Comparison of ENCODE assay signal across 28 cellular contexts in genomic region chr19:5074830-5075394, GRCh38.
A peak's percentile ranks its signal among the peaks of the same experiment; 100 is the strongest.
DNase-seq lines count a peak whose midpoint lies in the region; ATAC-seq, FAIRE-seq and TF ChIP-seq lines count a peak whose summit lies in the region.
"Had no signal": no experiment of that assay in that cellular context is flagged by ENCODE, and none has a peak within 500 bp of the region (broad histone marks: within the 10 kb centered on the region; RNA-seq: fewer than 3 reads in every experiment).

No MANE protein-coding gene starts in this region.

- no peaks in the 10 kb centered on the region for H3F3A ChIP-seq in SK-N-SH (replicated peaks; ENCODE audit: insufficient read depth)

- H2BK15ac ChIP-seq in mesendoderm (replicated peaks; ENCODE audit: low read depth) = no peak overlapping the region

- peaks cover 36% of the 10 kb centered on the region for H3K4me1 Mint-ChIP-seq in CD8-positive, alpha-beta T cell (ENCODE audit: low read depth)

- H3K79me2 ChIP-seq in K562 (ENCODE audit: control insufficient read depth, insufficient read depth, low read length) (no peaks in the 10 kb centered on the region), mesendoderm (ENCODE audit: control insufficient read depth, insufficient read depth, low read length) (no peaks in the 10 kb centered on the region), SK-N-SH (ENCODE audit: insufficient read depth) (no peaks in the 10 kb centered on the region)

- CTCF ChIA-PET in CD8-positive, alpha-beta T cell (lab: Charles Lee) = interaction anchor here (1.7 kb wide), 1 partner anchor 202 kb away, joined by 3 read pairs; no protein-coding TSS in a partner anchor
- CTCF ChIA-PET in K562 (lab: Yijun Ruan, JAX; ENCODE audit: low intra/inter-chr PET ratio) = interaction anchor here (0.6 kb wide), 1 partner anchor 30 kb away, joined by 3 read pairs; no protein-coding TSS in a partner anchor
- CTCF ChIA-PET in SK-N-SH (lab: Yijun Ruan, JAX) = interaction anchor here (0.6 to 2.3 kb wide), 2 partner anchors 27 to 80 kb away, joined by 3 to 6 read pairs; no protein-coding TSS in a partner anchor

- H2AFZ ChIP-seq in K562 (ENCODE audit: low read depth, low read length) (no peak overlapping the region), SK-N-SH (ENCODE audit: low read depth) (no peak overlapping the region)

- H3K4ac ChIP-seq in mesendoderm (ENCODE audit: low read depth, low read length) = no peak overlapping the region

- no peak for TF ChIP-seq RAD21 in K562 (CRISPR knock-in tag; conservative IDR thresholded peaks at IDR 0.05 in 1 of 2, IDR thresholded peaks at IDR 0.05 in 1 of 2)
- no peak for TF ChIP-seq RAD21 in SK-N-SH (IDR thresholded peaks at IDR 0.05; ENCODE audit: low read length)

- no peak overlapping the region for H3K23ac ChIP-seq in mesendoderm (ENCODE audit: low read length)

- H3K9me2 ChIP-seq in SK-N-SH = no peaks in the 10 kb centered on the region

- no peak for ATAC-seq in CD8-positive, alpha-beta T cell
- ATAC-seq in K562 (no peak), GM21723 (IDR thresholded peaks at IDR 0.05; ENCODE audit: unreplicated experiment) (no peak), gastrocnemius medialis (no peak)
- ATAC-seq: heart right ventricle had no signal

- H3K27ac Mint-ChIP-seq in CD8-positive, alpha-beta T cell = peak overlapping the region; percentile 67
- H3K27ac Mint-ChIP-seq: activated T-cell treated with anti-CD3 and anti-CD28 coated beads, Interleukin-2, amount 50 U/mL, for 72 hours; HFFc6 had no signal

- no peaks in the 10 kb centered on the region for H3K36me3 ChIP-seq in CD8-positive, alpha-beta T cell (ENCODE audit: insufficient read depth, low read length)
- H3K36me3 ChIP-seq in HUES64 (ENCODE audit: insufficient read depth, low read length) = peaks cover 36% of the 10 kb centered on the region
- H3K36me3 ChIP-seq in K562 (ENCODE audit: control insufficient read depth, insufficient read depth, low read length) = peaks cover 34% of the 10 kb centered on the region; the same call in 1 of the 3 replicates
- no peaks in the 10 kb centered on the region for H3K36me3 ChIP-seq in mesendoderm (ENCODE audit: control insufficient read depth, insufficient read depth, low read length)
- peaks cover 4 to 35% of the 10 kb centered on the region in 2 experiments for H3K36me3 ChIP-seq in SK-N-SH (replicated peaks in 1 of 2; ENCODE audit: control insufficient read depth in 1 of 2, insufficient read depth in 2 of 2, low read length in 1 of 2)
- peaks cover 0 to 35% of the 10 kb centered on the region in 2 donors for H3K36me3 ChIP-seq in gastrocnemius medialis

- no peak for TF ChIP-seq CTCF in CD8-positive, alpha-beta T cell (IDR thresholded peaks at IDR 0.05)
- TF ChIP-seq CTCF in K562 (IDR thresholded peaks at IDR 0.05 in 2 of 3, conservative IDR thresholded peaks at IDR 0.05 in 1 of 3; ENCODE audit: insufficient read depth in 2 of 3, low read depth in 1 of 3, low read length in 3 of 3) = no peak
- no peak for TF ChIP-seq CTCF in SK-N-SH (IDR thresholded peaks at IDR 0.05)
- no peak for TF ChIP-seq CTCF in gastrocnemius medialis (IDR thresholded peaks at IDR 0.05 in 4 of 5, conservative IDR thresholded peaks at IDR 0.05 in 1 of 5)

- no peak overlapping the region for H3K4me2 ChIP-seq in K562 (ENCODE audit: insufficient read depth, low read length)
- no peak overlapping the region for H3K4me2 ChIP-seq in mesendoderm (ENCODE audit: low read length)
- no peak overlapping the region for H3K4me2 ChIP-seq in SK-N-SH

- no peaks in the 10 kb centered on the region for H3K79me1 ChIP-seq in mesendoderm (ENCODE audit: low read length)

- no peak overlapping the region for H2AK5ac ChIP-seq in mesendoderm (ENCODE audit: low read length)

- no peak overlapping the region for H2BK5ac ChIP-seq in mesendoderm (ENCODE audit: low read length)

- no peak for FAIRE-seq in K562 (lab: Jason Lieb, UNC)
- FAIRE-seq: D721Med had no signal

- H3K9me1 ChIP-seq in K562 (ENCODE audit: control insufficient read depth, insufficient read depth, low read length) = no peaks in the 10 kb centered on the region

- H4K5ac ChIP-seq in mesendoderm (ENCODE audit: low read length) = no peak overlapping the region

- in situ Hi-C loops in K562 (cut with MboI) (no loop called here), gastrocnemius medialis (cut with MboI; ENCODE audit: low sequenced_read_pairs in 4 of 4) (loop anchor here in 1 of 4 donors (25.0 kb wide), 1 partner anchor 512 kb away; no protein-coding TSS in a partner anchor)

- H3K27me3 Mint-ChIP-seq in CD8-positive, alpha-beta T cell (ENCODE audit: low read depth) = no peaks in the 10 kb centered on the region
- H3K27me3 Mint-ChIP-seq: CD4-positive, CD25-positive, alpha-beta regulatory T cell; stimulated activated naive CD8-positive, alpha-beta T cell treated with anti-CD3 and anti-CD28 coated beads, Interleukin-15, Interleukin-2, amounts not matched to agents 100 ng/mL and 50 ng/mL, for 24 hours had no signal

- H4K20me1 ChIP-seq in K562 (replicated peaks; ENCODE audit: control insufficient read depth, insufficient read depth, low read length) (no peaks in the 10 kb centered on the region; the same call in 1 of the 2 replicates), SK-N-SH (ENCODE audit: insufficient read depth) (0 out of 2 replicates have a peak, but pooled peaks cover under 1% of the 10 kb centered on the region)

- H3K27ac ChIP-seq in CD8-positive, alpha-beta T cell (ENCODE audit: low read depth, low read length) = no peak overlapping the region
- peak overlapping the region; percentile 40; the same call in 1 of the 2 replicates for H3K27ac ChIP-seq in HUES64 (ENCODE audit: low read depth, low read length)
- no peak overlapping the region for H3K27ac ChIP-seq in K562 (ENCODE audit: extremely low read depth, low read depth, low read length)
- H3K27ac ChIP-seq in mesendoderm (ENCODE audit: low read depth, low read length) = no peak overlapping the region
- no peak overlapping the region for H3K27ac ChIP-seq in SK-N-SH (ENCODE audit: low read depth in 2 of 2, low read length in 1 of 2)
- H3K27ac ChIP-seq in gastrocnemius medialis = no peak overlapping the region
- H3K27ac ChIP-seq: colonic mucosa, HL-60, neutrophil, prostate gland, SK-N-MC, vagina had no signal

- H3K4me1 ChIP-seq in CD8-positive, alpha-beta T cell (ENCODE audit: insufficient read depth, low read length) = peaks cover 19% of the 10 kb centered on the region
- H3K4me1 ChIP-seq in HUES64 (ENCODE audit: insufficient read depth, low read length) (peaks cover 10% of the 10 kb centered on the region), K562 (replicated peaks in 1 of 2; ENCODE audit: control insufficient read depth in 2 of 2, insufficient read depth in 2 of 2, low read length in 2 of 2) (peaks cover 0 to 22% of the 10 kb centered on the region in 2 experiments; a peak in 2 of 5 replicates), mesendoderm (ENCODE audit: control insufficient read depth, low read depth, low read length) (no peaks in the 10 kb centered on the region), SK-N-SH (ENCODE audit: control insufficient read depth in 1 of 2, insufficient read depth in 2 of 2, low read depth in 1 of 2, low read length in 1 of 2) (peaks cover 3% of the 10 kb centered on the region in 2 experiments; a peak in 2 of 4 replicates), gastrocnemius medialis (peaks cover 0 to 1% of the 10 kb centered on the region in 2 donors)
- H3K4me1 ChIP-seq: colonic mucosa, prostate gland had no signal

- H4K8ac ChIP-seq in mesendoderm (ENCODE audit: low read depth, low read length) = no peak overlapping the region

- no peak overlapping the region for H3K4me3 ChIP-seq in CD8-positive, alpha-beta T cell (ENCODE audit: low read depth, low read length)
- no peak overlapping the region for H3K4me3 ChIP-seq in HUES64 (ENCODE audit: low read length)
- no peak overlapping the region for H3K4me3 ChIP-seq in K562
- no peak overlapping the region for H3K4me3 ChIP-seq in mesendoderm (ENCODE audit: low read length)
- H3K4me3 ChIP-seq in SK-N-SH (ENCODE audit: low read depth in 2 of 2, low read length in 1 of 2) = no peak overlapping the region
- no peak overlapping the region for H3K4me3 ChIP-seq in gastrocnemius medialis
- H3K4me3 ChIP-seq: colonic mucosa, heart right ventricle, prostate gland, SK-N-MC, vagina had no signal

- H3K18ac ChIP-seq in mesendoderm (ENCODE audit: low read length) = no peak overlapping the region

- intact Hi-C loops in CD8-positive, alpha-beta T cell (cut with DNase I, micrococcal nuclease) = no loop called here
- intact Hi-C loops in K562 (cut with micrococcal nuclease) = no loop called here
- intact Hi-C loops in gastrocnemius medialis (cut with DNase I; ENCODE audit: low total_unique reads) = no loop called here

- no peak for DNase-seq in CD8-positive, alpha-beta T cell
- DNase-seq in K562 (ENCODE audit: extremely low read depth in 1 of 4, low spot score in 3 of 4) (no peak), mesendoderm (no peak), SK-N-SH (no peak), gastrocnemius medialis (no peak), cerebellum (ENCODE audit: low spot score) (no peak)
- DNase-seq: activated naive CD4-positive, alpha-beta T cell treated with Interleukin-2 at 50 U/mL for 16 hours; amniotic stem cell; CD4-positive, CD25-positive, alpha-beta regulatory T cell; colonic mucosa; effector CD8-positive, alpha-beta T cell; erythroblast; heart right ventricle; HFFc6; kidney glomerular epithelial cell; NCI-H1417 treated with DMSO at 0.1 percent for 48 hours; NCI-H2107; stimulated activated CD4-positive, alpha-beta T cell treated with anti-CD3 and anti-CD28 coated beads, Interleukin-15, amount 100 ng/mL, for 24 hours had no signal

- peak overlapping the region; percentile 25 for H3K56ac ChIP-seq in mesendoderm (ENCODE audit: low read length)

- no peak overlapping the region; the same call in 1 of the 2 replicates for H3K9ac ChIP-seq in HUES64 (ENCODE audit: low read depth, low read length)
- no peak overlapping the region for H3K9ac ChIP-seq in K562 (ENCODE audit: insufficient read depth in 1 of 2, low read depth in 2 of 2, low read length in 2 of 2)
- no peak overlapping the region for H3K9ac ChIP-seq in mesendoderm (ENCODE audit: low read length)
- H3K9ac ChIP-seq in SK-N-SH = no peak overlapping the region

- BruUV-seq in K562 (replicated peaks; lab: Mats Ljungman, UMichigan) = no TSS peak

- POLR2A ChIA-PET in CD8-positive, alpha-beta T cell (lab: Charles Lee) = interaction anchor here (1.1 kb wide), 1 partner anchor 29 kb away, joined by 3 read pairs; no protein-coding TSS in a partner anchor
- POLR2A ChIA-PET in K562 (lab: Yijun Ruan, JAX) (interaction anchor here (0.6 kb wide), 2 partner anchors 20 to 540 kb away, joined by 3 read pairs; no protein-coding TSS in a partner anchor), SK-N-SH (lab: Yijun Ruan, JAX) (no interaction called here)

- H2BK120ac ChIP-seq in mesendoderm (ENCODE audit: low read depth, low read length) = no peak overlapping the region

- no peak for TF ChIP-seq EP300 in K562 (IDR thresholded peaks at IDR 0.05; ENCODE audit: low read length)
- no peak for TF ChIP-seq EP300 in SK-N-SH (IDR thresholded peaks at IDR 0.05; ENCODE audit: borderline replicate concordance in 1 of 2, low read depth in 1 of 2, low read length in 1 of 2)

- no peak for TF ChIP-seq POLR2A in K562 (conservative IDR thresholded peaks at IDR 0.05)
- no peak for TF ChIP-seq POLR2A in gastrocnemius medialis (IDR thresholded peaks at IDR 0.05)

- peaks cover 33% of the 10 kb centered on the region for H3K36me3 Mint-ChIP-seq in CD8-positive, alpha-beta T cell

- 83% methylated on average over 27 of the region's 27 CpGs for WGBS in HUES64
- WGBS in K562 (ENCODE audit: insufficient coverage, low coverage, missing lambda C conversion rate) = 94% methylated on average over 19 of the region's 27 CpGs
- no CpG with 5 or more reads among the region's 27 CpGs for WGBS in mesendoderm (ENCODE audit: extremely low coverage, insufficient coverage, low lambda C conversion rate)
- WGBS in SK-N-SH (ENCODE audit: low lambda C conversion rate) = 95% methylated on average over 10 of the region's 27 CpGs

- H3K27me3 ChIP-seq in CD8-positive, alpha-beta T cell (ENCODE audit: insufficient read depth, low read length) = no peaks in the 10 kb centered on the region
- H3K27me3 ChIP-seq in HUES64 (ENCODE audit: insufficient read depth, low read length) (no peaks in the 10 kb centered on the region), K562 (ENCODE audit: control insufficient read depth in 2 of 2, insufficient read depth in 2 of 2, low read length in 2 of 2) (no peaks in the 10 kb centered on the region), mesendoderm (ENCODE audit: insufficient read depth, low read length, poor library complexity) (no peaks in the 10 kb centered on the region), SK-N-SH (ENCODE audit: insufficient read depth) (no peaks in the 10 kb centered on the region), gastrocnemius medialis (no peaks in the 10 kb centered on the region)
- H3K27me3 ChIP-seq: colonic mucosa, heart right ventricle, neutrophil, vagina had no signal

- peak overlapping the region; percentile 22 for H3K4me3 Mint-ChIP-seq in CD8-positive, alpha-beta T cell
- H3K4me3 Mint-ChIP-seq: activated T-cell treated with anti-CD3 and anti-CD28 coated beads, Interleukin-2, amount 50 U/mL, for 72 hours; CD4-positive, CD25-positive, alpha-beta regulatory T cell; HFFc6; stimulated activated naive CD8-positive, alpha-beta T cell treated with anti-CD3 and anti-CD28 coated beads, Interleukin-15, Interleukin-2, amounts not matched to agents 100 ng/mL and 50 ng/mL, for 24 hours had no signal

- H3K9me3 Mint-ChIP-seq in CD8-positive, alpha-beta T cell = no peaks in the 10 kb centered on the region
- H3K9me3 Mint-ChIP-seq: activated T-cell treated with anti-CD3 and anti-CD28 coated beads, Interleukin-2, amount 50 U/mL, for 72 hours; HFFc6; stimulated activated naive CD8-positive, alpha-beta T cell treated with anti-CD3 and anti-CD28 coated beads, Interleukin-15, Interleukin-2, amounts not matched to agents 100 ng/mL and 50 ng/mL, for 24 hours had no signal

- no peaks in the 10 kb centered on the region for H3K9me3 ChIP-seq in CD8-positive, alpha-beta T cell (ENCODE audit: low read length)
- H3K9me3 ChIP-seq in HUES64 (ENCODE audit: insufficient read depth, low read depth, low read length) = no peaks in the 10 kb centered on the region
- no peaks in the 10 kb centered on the region for H3K9me3 ChIP-seq in K562 (replicated peaks; ENCODE audit: control insufficient read depth, insufficient read depth, low read depth, low read length)
- no peaks in the 10 kb centered on the region for H3K9me3 ChIP-seq in SK-N-SH
- no peaks in the 10 kb centered on the region for H3K9me3 ChIP-seq in gastrocnemius medialis
- H3K9me3 ChIP-seq: colonic mucosa, heart right ventricle, neutrophil, prostate gland, vagina had no signal
